1 cellular context compared by ENCODE assay signal in the genomic region with DNA sequence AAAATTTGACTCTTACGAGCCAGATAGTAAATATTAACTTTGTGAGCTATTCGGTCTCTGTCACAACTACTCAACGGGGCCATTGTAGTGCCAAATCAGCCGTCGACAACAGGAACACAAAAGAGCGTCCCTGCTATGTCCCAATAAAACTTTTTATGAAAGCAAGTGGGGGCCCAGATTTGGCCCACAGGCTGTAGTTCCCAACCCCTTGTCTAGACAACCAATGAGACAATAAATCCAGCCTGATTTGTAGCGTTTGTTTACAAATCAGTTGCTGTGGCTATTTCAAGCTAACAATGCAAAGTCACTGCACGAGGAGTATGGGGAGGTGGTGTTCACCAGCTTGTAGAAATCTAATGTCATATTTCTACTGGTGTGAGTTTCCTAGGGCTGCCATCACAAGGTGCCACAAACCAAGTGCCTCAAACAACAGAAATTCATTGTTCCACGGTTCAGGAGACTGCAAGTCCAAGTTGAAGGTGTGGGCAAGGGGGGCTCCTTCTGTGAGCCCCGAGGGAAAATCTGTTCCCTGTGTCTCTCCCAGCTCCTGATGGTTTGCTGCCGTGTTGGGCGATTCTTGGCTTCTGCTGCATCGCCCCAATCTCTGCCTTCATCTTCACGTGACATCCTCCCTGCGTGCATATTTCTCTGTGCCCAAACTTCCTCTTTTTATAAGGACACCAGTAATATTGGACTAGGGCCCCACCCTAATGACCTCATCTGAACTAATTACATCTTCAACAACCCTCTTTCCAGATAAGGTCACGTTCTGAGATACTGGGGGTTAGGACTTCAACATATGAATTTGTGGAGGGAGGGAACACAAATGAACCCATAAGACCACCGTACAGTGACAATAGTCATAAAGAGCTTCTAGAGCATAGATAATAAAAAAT.
TF ChIP-seq lines count a peak whose summit lies in the region.

No MANE protein-coding gene starts in this region.

TF ChIP-seq in K562, 482 proteins besides CTCF, POLR2A, EP300 and RAD21 (continued from another document and continues in another):
- TF ChIP-seq, protein P1, sequence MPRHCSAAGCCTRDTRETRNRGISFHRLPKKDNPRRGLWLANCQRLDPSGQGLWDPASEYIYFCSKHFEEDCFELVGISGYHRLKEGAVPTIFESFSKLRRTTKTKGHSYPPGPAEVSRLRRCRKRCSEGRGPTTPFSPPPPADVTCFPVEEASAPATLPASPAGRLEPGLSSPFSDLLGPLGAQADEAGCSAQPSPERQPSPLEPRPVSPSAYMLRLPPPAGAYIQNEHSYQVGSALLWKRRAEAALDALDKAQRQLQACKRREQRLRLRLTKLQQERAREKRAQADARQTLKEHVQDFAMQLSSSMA (CRISPR knock-in tag; IDR thresholded peaks at IDR 0.05), result no peak
- no peak for TF ChIP-seq POLR2AphosphoS5 (IDR thresholded peaks at IDR 0.05; ENCODE audit: control insufficient read depth, insufficient read depth, low read depth, low read length)
- TF ChIP-seq, protein P2, sequence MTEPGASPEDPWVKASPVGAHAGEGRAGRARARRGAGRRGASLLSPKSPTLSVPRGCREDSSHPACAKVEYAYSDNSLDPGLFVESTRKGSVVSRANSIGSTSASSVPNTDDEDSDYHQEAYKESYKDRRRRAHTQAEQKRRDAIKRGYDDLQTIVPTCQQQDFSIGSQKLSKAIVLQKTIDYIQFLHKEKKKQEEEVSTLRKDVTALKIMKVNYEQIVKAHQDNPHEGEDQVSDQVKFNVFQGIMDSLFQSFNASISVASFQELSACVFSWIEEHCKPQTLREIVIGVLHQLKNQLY (CRISPR knock-in tag; conservative IDR thresholded peaks at IDR 0.05), result no peak
- no peak for TF ChIP-seq CSDE1 (IDR thresholded peaks at IDR 0.05)
- no peak; the same call in 1 of the 2 replicates for TF ChIP-seq RB1 (IDR thresholded peaks at IDR 0.05; ENCODE audit: low read depth)
- no peak for TF ChIP-seq ZNF699 (CRISPR knock-in tag; IDR thresholded peaks at IDR 0.05; ENCODE audit: insufficient replicate concordance)
- peak; percentile 82 for TF ChIP-seq SMARCA4 (IDR thresholded peaks at IDR 0.05)
- TF ChIP-seq, protein P3, sequence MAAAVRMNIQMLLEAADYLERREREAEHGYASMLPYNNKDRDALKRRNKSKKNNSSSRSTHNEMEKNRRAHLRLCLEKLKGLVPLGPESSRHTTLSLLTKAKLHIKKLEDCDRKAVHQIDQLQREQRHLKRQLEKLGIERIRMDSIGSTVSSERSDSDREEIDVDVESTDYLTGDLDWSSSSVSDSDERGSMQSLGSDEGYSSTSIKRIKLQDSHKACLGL (CRISPR knock-in tag; IDR thresholded peaks at IDR 0.05; ENCODE audit: borderline replicate concordance, poor library complexity, severe bottlenecking), result no peak
- TF ChIP-seq SIN3B (IDR thresholded peaks at IDR 0.05; ENCODE audit: low read depth), result no peak
- TF ChIP-seq SAP30 (IDR thresholded peaks at IDR 0.05; ENCODE audit: borderline replicate concordance, insufficient read depth, low read depth, low read length, poor library complexity, severe bottlenecking), result no peak
- TF ChIP-seq BRF1 (IDR thresholded peaks at IDR 0.05; ENCODE audit: borderline replicate concordance, extremely low read depth, insufficient read length), result no peak
- no peak for TF ChIP-seq RBM34 (IDR thresholded peaks at IDR 0.05; ENCODE audit: borderline replicate concordance, insufficient read depth, low read length)
- peak; percentile 76; the same call in 1 of the 2 replicates for TF ChIP-seq HDAC2 (IDR thresholded peaks at IDR 0.05)
- peak; percentile 83 for TF ChIP-seq BCOR (IDR thresholded peaks at IDR 0.05)
- TF ChIP-seq MBD2 (IDR thresholded peaks at IDR 0.05; ENCODE audit: borderline replicate concordance, low read depth), result no peak
- peak; percentile 98 for TF ChIP-seq ATF7 (IDR thresholded peaks at IDR 0.05)
- no peak for TF ChIP-seq MTF1 (CRISPR knock-in tag; IDR thresholded peaks at IDR 0.05; ENCODE audit: borderline replicate concordance)
- no peak for TF ChIP-seq NCOA4 (IDR thresholded peaks at IDR 0.05; ENCODE audit: partially characterized antibody)
- TF ChIP-seq TAF9B (IDR thresholded peaks at IDR 0.05; ENCODE audit: partially characterized antibody), result no peak
- TF ChIP-seq, protein P4, sequence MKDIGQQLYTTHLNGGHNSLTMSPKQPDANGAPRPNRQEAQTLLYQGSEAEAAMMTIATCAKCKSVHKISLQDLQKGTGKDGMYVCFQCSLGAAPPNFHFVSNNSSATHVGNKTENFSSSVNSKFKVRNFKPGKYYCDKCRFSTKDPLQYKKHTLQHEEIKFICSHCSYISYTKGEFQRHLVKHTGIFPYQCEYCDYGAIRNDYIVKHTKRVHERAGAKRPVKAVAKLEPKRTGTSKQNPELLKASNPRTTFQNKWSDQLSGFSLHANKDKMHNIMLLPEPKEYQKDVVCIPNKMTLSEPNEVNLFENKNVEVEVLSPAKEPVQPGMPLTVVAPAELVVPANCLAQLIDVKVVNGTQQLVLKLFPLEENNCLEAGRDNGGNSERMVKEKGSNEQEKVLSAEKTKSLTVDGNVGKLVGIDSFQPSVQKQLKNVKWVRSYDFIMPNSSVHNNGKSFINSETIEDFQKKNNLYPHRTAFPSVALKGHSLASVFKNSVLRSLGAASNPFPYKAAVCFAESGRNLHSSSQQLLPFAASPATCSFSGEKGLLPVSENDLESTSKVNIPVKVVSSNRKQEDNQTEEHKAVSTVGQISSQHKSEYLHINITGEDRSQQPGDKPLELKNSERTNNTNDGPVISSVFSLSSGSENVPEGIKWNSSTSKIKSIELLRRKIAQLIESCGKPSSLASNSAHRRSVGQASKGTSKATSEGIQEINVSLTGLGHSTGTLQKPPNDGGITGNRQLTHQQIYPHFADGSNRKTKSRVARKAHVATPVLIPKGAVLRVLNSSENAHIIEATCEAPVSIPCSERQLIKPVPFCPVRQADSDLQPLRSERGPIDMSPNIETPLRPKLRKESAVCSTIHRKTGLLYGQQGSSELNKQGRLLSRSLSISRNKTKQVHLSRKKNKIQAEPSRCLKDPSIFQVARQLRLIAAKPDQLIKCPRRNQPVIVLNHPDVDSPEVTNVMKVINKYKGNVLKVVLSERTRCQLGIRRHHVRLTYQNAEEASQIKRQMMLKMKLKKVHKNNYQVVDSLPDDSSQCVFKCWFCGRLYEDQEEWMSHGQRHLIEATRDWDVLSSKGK (CRISPR knock-in tag; IDR thresholded peaks at IDR 0.05), result no peak
- TF ChIP-seq, protein P5, sequence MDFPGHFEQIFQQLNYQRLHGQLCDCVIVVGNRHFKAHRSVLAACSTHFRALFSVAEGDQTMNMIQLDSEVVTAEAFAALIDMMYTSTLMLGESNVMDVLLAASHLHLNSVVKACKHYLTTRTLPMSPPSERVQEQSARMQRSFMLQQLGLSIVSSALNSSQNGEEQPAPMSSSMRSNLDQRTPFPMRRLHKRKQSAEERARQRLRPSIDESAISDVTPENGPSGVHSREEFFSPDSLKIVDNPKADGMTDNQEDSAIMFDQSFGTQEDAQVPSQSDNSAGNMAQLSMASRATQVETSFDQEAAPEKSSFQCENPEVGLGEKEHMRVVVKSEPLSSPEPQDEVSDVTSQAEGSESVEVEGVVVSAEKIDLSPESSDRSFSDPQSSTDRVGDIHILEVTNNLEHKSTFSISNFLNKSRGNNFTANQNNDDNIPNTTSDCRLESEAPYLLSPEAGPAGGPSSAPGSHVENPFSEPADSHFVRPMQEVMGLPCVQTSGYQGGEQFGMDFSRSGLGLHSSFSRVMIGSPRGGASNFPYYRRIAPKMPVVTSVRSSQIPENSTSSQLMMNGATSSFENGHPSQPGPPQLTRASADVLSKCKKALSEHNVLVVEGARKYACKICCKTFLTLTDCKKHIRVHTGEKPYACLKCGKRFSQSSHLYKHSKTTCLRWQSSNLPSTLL (IDR thresholded peaks at IDR 0.05), result no peak
- TF ChIP-seq POLR3A (IDR thresholded peaks at IDR 0.05; ENCODE audit: borderline replicate concordance, extremely low read depth, insufficient read depth, insufficient read length), result no peak
- no peak for TF ChIP-seq ILK (tag; IDR thresholded peaks at IDR 0.05; ENCODE audit: borderline replicate concordance, low read depth)
- TF ChIP-seq, protein P6, sequence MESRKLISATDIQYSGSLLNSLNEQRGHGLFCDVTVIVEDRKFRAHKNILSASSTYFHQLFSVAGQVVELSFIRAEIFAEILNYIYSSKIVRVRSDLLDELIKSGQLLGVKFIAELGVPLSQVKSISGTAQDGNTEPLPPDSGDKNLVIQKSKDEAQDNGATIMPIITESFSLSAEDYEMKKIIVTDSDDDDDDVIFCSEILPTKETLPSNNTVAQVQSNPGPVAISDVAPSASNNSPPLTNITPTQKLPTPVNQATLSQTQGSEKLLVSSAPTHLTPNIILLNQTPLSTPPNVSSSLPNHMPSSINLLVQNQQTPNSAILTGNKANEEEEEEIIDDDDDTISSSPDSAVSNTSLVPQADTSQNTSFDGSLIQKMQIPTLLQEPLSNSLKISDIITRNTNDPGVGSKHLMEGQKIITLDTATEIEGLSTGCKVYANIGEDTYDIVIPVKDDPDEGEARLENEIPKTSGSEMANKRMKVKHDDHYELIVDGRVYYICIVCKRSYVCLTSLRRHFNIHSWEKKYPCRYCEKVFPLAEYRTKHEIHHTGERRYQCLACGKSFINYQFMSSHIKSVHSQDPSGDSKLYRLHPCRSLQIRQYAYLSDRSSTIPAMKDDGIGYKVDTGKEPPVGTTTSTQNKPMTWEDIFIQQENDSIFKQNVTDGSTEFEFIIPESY (CRISPR knock-in tag; IDR thresholded peaks at IDR 0.05), result no peak; the same call in 1 of the 2 replicates
- TF ChIP-seq, protein P7, sequence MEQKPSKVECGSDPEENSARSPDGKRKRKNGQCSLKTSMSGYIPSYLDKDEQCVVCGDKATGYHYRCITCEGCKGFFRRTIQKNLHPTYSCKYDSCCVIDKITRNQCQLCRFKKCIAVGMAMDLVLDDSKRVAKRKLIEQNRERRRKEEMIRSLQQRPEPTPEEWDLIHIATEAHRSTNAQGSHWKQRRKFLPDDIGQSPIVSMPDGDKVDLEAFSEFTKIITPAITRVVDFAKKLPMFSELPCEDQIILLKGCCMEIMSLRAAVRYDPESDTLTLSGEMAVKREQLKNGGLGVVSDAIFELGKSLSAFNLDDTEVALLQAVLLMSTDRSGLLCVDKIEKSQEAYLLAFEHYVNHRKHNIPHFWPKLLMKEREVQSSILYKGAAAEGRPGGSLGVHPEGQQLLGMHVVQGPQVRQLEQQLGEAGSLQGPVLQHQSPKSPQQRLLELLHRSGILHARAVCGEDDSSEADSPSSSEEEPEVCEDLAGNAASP (IDR thresholded peaks at IDR 0.05), result no peak; the same call in 1 of the 2 replicates
- TF ChIP-seq, protein P8, sequence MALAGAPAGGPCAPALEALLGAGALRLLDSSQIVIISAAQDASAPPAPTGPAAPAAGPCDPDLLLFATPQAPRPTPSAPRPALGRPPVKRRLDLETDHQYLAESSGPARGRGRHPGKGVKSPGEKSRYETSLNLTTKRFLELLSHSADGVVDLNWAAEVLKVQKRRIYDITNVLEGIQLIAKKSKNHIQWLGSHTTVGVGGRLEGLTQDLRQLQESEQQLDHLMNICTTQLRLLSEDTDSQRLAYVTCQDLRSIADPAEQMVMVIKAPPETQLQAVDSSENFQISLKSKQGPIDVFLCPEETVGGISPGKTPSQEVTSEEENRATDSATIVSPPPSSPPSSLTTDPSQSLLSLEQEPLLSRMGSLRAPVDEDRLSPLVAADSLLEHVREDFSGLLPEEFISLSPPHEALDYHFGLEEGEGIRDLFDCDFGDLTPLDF (CRISPR knock-in tag; IDR thresholded peaks at IDR 0.05), result no peak
- no peak for TF ChIP-seq MEF2A (IDR thresholded peaks at IDR 0.05; ENCODE audit: control insufficient read depth, low read depth, low read length)
- TF ChIP-seq ZBTB8A (IDR thresholded peaks at IDR 0.05; ENCODE audit: partially characterized antibody), result no peak
- TF ChIP-seq ETS2 (tag; IDR thresholded peaks at IDR 0.05; ENCODE audit: borderline replicate concordance, poor library complexity, severe bottlenecking), result no peak
- no peak for TF ChIP-seq SMAD1 (IDR thresholded peaks at IDR 0.05; ENCODE audit: low read depth, low read length, partially characterized antibody)
- TF ChIP-seq XRCC4 (IDR thresholded peaks at IDR 0.05; ENCODE audit: extremely low read depth, insufficient read depth, insufficient read length), result no peak
- TF ChIP-seq HNRNPL (IDR thresholded peaks at IDR 0.05; ENCODE audit: low read depth, low read length), result no peak
- TF ChIP-seq, protein P9, sequence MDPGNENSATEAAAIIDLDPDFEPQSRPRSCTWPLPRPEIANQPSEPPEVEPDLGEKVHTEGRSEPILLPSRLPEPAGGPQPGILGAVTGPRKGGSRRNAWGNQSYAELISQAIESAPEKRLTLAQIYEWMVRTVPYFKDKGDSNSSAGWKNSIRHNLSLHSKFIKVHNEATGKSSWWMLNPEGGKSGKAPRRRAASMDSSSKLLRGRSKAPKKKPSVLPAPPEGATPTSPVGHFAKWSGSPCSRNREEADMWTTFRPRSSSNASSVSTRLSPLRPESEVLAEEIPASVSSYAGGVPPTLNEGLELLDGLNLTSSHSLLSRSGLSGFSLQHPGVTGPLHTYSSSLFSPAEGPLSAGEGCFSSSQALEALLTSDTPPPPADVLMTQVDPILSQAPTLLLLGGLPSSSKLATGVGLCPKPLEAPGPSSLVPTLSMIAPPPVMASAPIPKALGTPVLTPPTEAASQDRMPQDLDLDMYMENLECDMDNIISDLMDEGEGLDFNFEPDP (CRISPR knock-in tag; IDR thresholded peaks at IDR 0.05), result no peak
- TF ChIP-seq, protein P10, sequence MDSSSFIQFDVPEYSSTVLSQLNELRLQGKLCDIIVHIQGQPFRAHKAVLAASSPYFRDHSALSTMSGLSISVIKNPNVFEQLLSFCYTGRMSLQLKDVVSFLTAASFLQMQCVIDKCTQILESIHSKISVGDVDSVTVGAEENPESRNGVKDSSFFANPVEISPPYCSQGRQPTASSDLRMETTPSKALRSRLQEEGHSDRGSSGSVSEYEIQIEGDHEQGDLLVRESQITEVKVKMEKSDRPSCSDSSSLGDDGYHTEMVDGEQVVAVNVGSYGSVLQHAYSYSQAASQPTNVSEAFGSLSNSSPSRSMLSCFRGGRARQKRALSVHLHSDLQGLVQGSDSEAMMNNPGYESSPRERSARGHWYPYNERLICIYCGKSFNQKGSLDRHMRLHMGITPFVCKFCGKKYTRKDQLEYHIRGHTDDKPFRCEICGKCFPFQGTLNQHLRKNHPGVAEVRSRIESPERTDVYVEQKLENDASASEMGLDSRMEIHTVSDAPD (CRISPR knock-in tag; IDR thresholded peaks at IDR 0.05), result no peak
- TF ChIP-seq KDM4B (IDR thresholded peaks at IDR 0.05; ENCODE audit: borderline replicate concordance in 2 of 2, low read depth in 1 of 2), result no peak
- no peak for TF ChIP-seq CHCHD3 (CRISPR knock-in tag; IDR thresholded peaks at IDR 0.05)
